Comparison of ENCODE assay signal across 23 cellular contexts in genomic region chr3:175651716-175652115, GRCh38.
DNase-seq lines count a peak whose midpoint lies in the region; TF ChIP-seq lines count a peak whose summit lies in the region.
"Had no signal": no experiment of that assay in that cellular context is flagged by ENCODE, and none has a peak within 500 bp of the region (broad histone marks: within the 10 kb centered on the region; RNA-seq: fewer than 3 reads in every experiment).

No MANE protein-coding gene starts in this region.

- H2BK15ac ChIP-seq in mesenchymal stem cell (ENCODE audit: low read depth, poor library complexity, severe bottlenecking): no peak overlapping the region

- peak overlapping the region; percentile 40; the same call in 1 of the 2 replicates for H3K9ac ChIP-seq in MM.1S (ENCODE audit: low read length)
- H3K9ac ChIP-seq in adipocyte (ENCODE audit: low read length): peak overlapping the region; percentile 17
- peak overlapping the region; percentile 75 for H3K9ac ChIP-seq in mesenchymal stem cell (ENCODE audit: low read length)
- H3K9ac ChIP-seq: parathyroid adenoma had no signal

- H3K9me3 ChIP-seq in MM.1S (replicated peaks; ENCODE audit: insufficient read depth, low read length) (no peaks in the 10 kb centered on the region), adipocyte (ENCODE audit: control insufficient read depth, low read length) (no peaks in the 10 kb centered on the region), mesenchymal stem cell (ENCODE audit: control insufficient read depth, low read length) (no peaks in the 10 kb centered on the region)
- H3K9me3 ChIP-seq: esophagus squamous epithelium, lower lobe of right lung had no signal

- peaks cover 15% of the 10 kb centered on the region for H3K4me1 Mint-ChIP-seq in mesothelial cell of epicardium
- H3K4me1 Mint-ChIP-seq: B cell; GM23338; stimulated activated naive CD8-positive, alpha-beta T cell treated with anti-CD3 and anti-CD28 coated beads, Interleukin-15, amount 100 ng/mL, for 72 hours had no signal

- H3K27ac Mint-ChIP-seq in mesothelial cell of epicardium: no peak overlapping the region
- H3K27ac Mint-ChIP-seq: B cell; GM23338; stimulated activated naive CD8-positive, alpha-beta T cell treated with anti-CD3 and anti-CD28 coated beads, Interleukin-15, amount 100 ng/mL, for 72 hours had no signal

- peaks cover 7% of the 10 kb centered on the region for H3K9me3 Mint-ChIP-seq in mesothelial cell of epicardium
- H3K9me3 Mint-ChIP-seq: GM23338 had no signal

- 95% methylated on average over 3 of the region's 5 CpGs for WGBS in mesenchymal stem cell

- DNase-seq in DMS153 treated with DMSO at 0.1 percent for 48 hours (lab: John Stamatoyannopoulos, UW; ENCODE audit: unreplicated experiment): peak; percentile 34
- no peak for DNase-seq in DMS153 (lab: John Stamatoyannopoulos, UW)
- DNase-seq in MM.1S: peak; percentile 87
- DNase-seq in adipocyte (ENCODE audit: low read depth): peak; percentile 65
- no peak for DNase-seq in mesenchymal stem cell
- DNase-seq in head of caudate nucleus: no peak
- no peak for DNase-seq in mesothelial cell of epicardium (ENCODE audit: low spot score in 2 of 2, unreplicated experiment in 2 of 2)
- no peak for DNase-seq in NCI-H1105 (lab: John Stamatoyannopoulos, UW)
- DNase-seq: activated gamma-delta T cell; central memory CD4-positive, alpha-beta T cell; effector CD4-positive, alpha-beta T cell; esophagus squamous epithelium; GDM1; Karpas-422; lower lobe of right lung; NCI-H446; SHP77; stimulated activated CD4-positive, alpha-beta T cell treated with anti-CD3 and anti-CD28 coated beads, Interleukin-2, amount 100 ng/mL, for 48 hours; stimulated activated naive CD8-positive, alpha-beta T cell treated with anti-CD3 and anti-CD28 coated beads, Interleukin-15, amount 100 ng/mL, for 72 hours had no signal

- H2BK12ac ChIP-seq in mesenchymal stem cell (ENCODE audit: low read length in 2 of 2): no peak overlapping the region

- H2AFZ ChIP-seq in MM.1S (ENCODE audit: low read length) (peak overlapping the region; percentile 83), mesenchymal stem cell (ENCODE audit: low read depth, low read length) (no peak overlapping the region)
- H2AFZ ChIP-seq: GM23338, parathyroid adenoma had no signal

- H3K4me3 ChIP-seq in MM.1S (ENCODE audit: low read length) (peak overlapping the region; percentile 41), adipocyte (ENCODE audit: low read length) (peak overlapping the region; percentile 67), mesenchymal stem cell (ENCODE audit: insufficient read depth in 1 of 2, low read depth in 1 of 2, low read length in 2 of 2) (peak overlapping the region in 1 of 2 experiments; percentile 67)
- H3K4me3 ChIP-seq: esophagus squamous epithelium, GM23338, lower lobe of right lung had no signal

- H3K27ac ChIP-seq in MM.1S (ENCODE audit: low read length) (peak overlapping the region; percentile 26; the same call in 1 of the 2 replicates), mesenchymal stem cell (ENCODE audit: low read length, poor library complexity, severe bottlenecking) (no peak overlapping the region)
- H3K27ac ChIP-seq: 22Rv1, esophagus squamous epithelium, lower lobe of right lung, parathyroid adenoma had no signal

- H2AK5ac ChIP-seq in mesenchymal stem cell (ENCODE audit: low read length, severe bottlenecking): no peak overlapping the region

- H4K91ac ChIP-seq in mesenchymal stem cell (ENCODE audit: low read length): no peak overlapping the region

- intact Hi-C loops in head of caudate nucleus (cut with DNase I): no loop called here

- no peak overlapping the region for H3K4ac ChIP-seq in mesenchymal stem cell (ENCODE audit: low read depth in 1 of 2, low read length in 2 of 2)

- H3K36me3 Mint-ChIP-seq in mesothelial cell of epicardium: no peaks in the 10 kb centered on the region

- H3K4me1 ChIP-seq in MM.1S (ENCODE audit: low read length): 0 out of 2 replicates have a peak, but pooled peaks cover 7% of the 10 kb centered on the region
- no peaks in the 10 kb centered on the region for H3K4me1 ChIP-seq in adipocyte (ENCODE audit: control insufficient read depth, insufficient read depth, low read length)
- H3K4me1 ChIP-seq in mesenchymal stem cell (ENCODE audit: control insufficient read depth, insufficient read depth, low read depth, low read length): no peaks in the 10 kb centered on the region
- H3K4me1 ChIP-seq: esophagus squamous epithelium, lower lobe of right lung, parathyroid adenoma had no signal

- H3K36me3 ChIP-seq in MM.1S (replicated peaks; ENCODE audit: insufficient read depth, low read length) (no peaks in the 10 kb centered on the region), adipocyte (ENCODE audit: control insufficient read depth, insufficient read depth, low read length, severe bottlenecking) (no peaks in the 10 kb centered on the region), mesenchymal stem cell (ENCODE audit: control insufficient read depth in 1 of 2, insufficient read depth in 2 of 2, low read depth in 1 of 2, low read length in 2 of 2) (no peaks in the 10 kb centered on the region)
- H3K36me3 ChIP-seq: esophagus squamous epithelium, lower lobe of right lung had no signal

- H2BK5ac ChIP-seq in mesenchymal stem cell (ENCODE audit: low read depth, low read length, poor library complexity, severe bottlenecking): no peak overlapping the region

- H3K9me2 ChIP-seq in MM.1S (replicated peaks; ENCODE audit: insufficient read depth, low read length): no peaks in the 10 kb centered on the region

- H3K18ac ChIP-seq in mesenchymal stem cell (ENCODE audit: low read depth in 1 of 2, low read length in 2 of 2): no peak overlapping the region

- H3K4me2 ChIP-seq in MM.1S (ENCODE audit: low read depth, low read length): peak overlapping the region; percentile 65
- H3K4me2 ChIP-seq in mesenchymal stem cell (ENCODE audit: low read length, poor library complexity, severe bottlenecking): no peak overlapping the region
- H3K4me2 ChIP-seq: GM23338 had no signal

- H3K27me3 ChIP-seq in MM.1S (replicated peaks; ENCODE audit: insufficient read depth, low read length): no peaks in the 10 kb centered on the region
- H3K27me3 ChIP-seq in adipocyte (replicated peaks; ENCODE audit: control insufficient read depth, insufficient read depth, low read length): no peaks in the 10 kb centered on the region
- H3K27me3 ChIP-seq in mesenchymal stem cell (ENCODE audit: control insufficient read depth in 1 of 2, insufficient read depth in 1 of 2, low read length in 2 of 2): no peaks in the 10 kb centered on the region
- H3K27me3 ChIP-seq: esophagus squamous epithelium had no signal

- no peaks in the 10 kb centered on the region for H3K79me2 ChIP-seq in MM.1S (ENCODE audit: low read length)
- H3K79me2 ChIP-seq: parathyroid adenoma had no signal

- TF ChIP-seq CTCF in MM.1S (IDR thresholded peaks at IDR 0.05; ENCODE audit: low read length) (no peak), mesothelial cell of epicardium (IDR thresholded peaks at IDR 0.05; ENCODE audit: unreplicated experiment) (no peak)

- no peaks in the 10 kb centered on the region for H3F3A ChIP-seq in MM.1S (ENCODE audit: insufficient read depth, low read length)

- H3K27me3 Mint-ChIP-seq in mesothelial cell of epicardium (ENCODE audit: low read depth): no peaks in the 10 kb centered on the region
- H3K27me3 Mint-ChIP-seq: B cell; stimulated activated naive CD8-positive, alpha-beta T cell treated with anti-CD3 and anti-CD28 coated beads, Interleukin-15, amount 100 ng/mL, for 72 hours had no signal

- H2BK120ac ChIP-seq in mesenchymal stem cell (ENCODE audit: low read depth, low read length): no peak overlapping the region

- H3K79me1 ChIP-seq in mesenchymal stem cell (replicated peaks; ENCODE audit: low read length, poor library complexity, severe bottlenecking): no peaks in the 10 kb centered on the region

- no peaks in the 10 kb centered on the region for H4K20me1 ChIP-seq in MM.1S (ENCODE audit: insufficient read depth, low read length)

- H3K23ac ChIP-seq in mesenchymal stem cell (ENCODE audit: low read length in 2 of 2): no peak overlapping the region

- H3K14ac ChIP-seq in mesenchymal stem cell (ENCODE audit: low read length in 2 of 2): no peak overlapping the region

- no peak overlapping the region for H3K4me3 Mint-ChIP-seq in mesothelial cell of epicardium
- H3K4me3 Mint-ChIP-seq: B cell; GM23338; stimulated activated naive CD8-positive, alpha-beta T cell treated with anti-CD3 and anti-CD28 coated beads, Interleukin-15, amount 100 ng/mL, for 72 hours had no signal

- no peak overlapping the region for H4K8ac ChIP-seq in mesenchymal stem cell (ENCODE audit: low read length)

Comparison
In these comparisons a context has a peak if more than half of its experiments do, and no peak if none do; other contexts are left out.
1. DNase-seq: peak in DMS153 treated with DMSO at 0.1 percent for 48 hours (single experiment), MM.1S (single experiment) and adipocyte (single experiment); none in DMS153 (single experiment), mesenchymal stem cell (single experiment), head of caudate nucleus (0 of 42), mesothelial cell of epicardium (0 of 2) and NCI-H1105 (single experiment).
2. H3K9ac ChIP-seq: peak in every context shown above with its lines; median percentile 75 in mesenchymal stem cell; 40 in MM.1S; 17 in adipocyte.